Comparison of ENCODE assay signal across 1 cellular context in genomic region chr6:27812078-27812804, GRCh38.
TF ChIP-seq lines count a peak whose summit lies in the region.

No MANE protein-coding gene starts in this region.

TF ChIP-seq in H1, 55 proteins besides CTCF, POLR2A, EP300 and RAD21:
- TF ChIP-seq POU5F1 (IDR thresholded peaks at IDR 0.05; ENCODE audit: low read depth, low read length) (no peak), E2F6 (IDR thresholded peaks at IDR 0.05) (no peak), FOSL1 (IDR thresholded peaks at IDR 0.05; ENCODE audit: insufficient read depth, low read depth, low read length) (no peak), GABPA (IDR thresholded peaks at IDR 0.05; ENCODE audit: borderline replicate concordance, insufficient read depth, low read length) (no peak), POLR2AphosphoS5 (IDR thresholded peaks at IDR 0.05; ENCODE audit: low read depth, low read length) (peak; percentile 79), MAFK (IDR thresholded peaks at IDR 0.05; ENCODE audit: low read depth, low read length) (no peak)
